Comparison of ENCODE assay signal across 11 cellular contexts in the genomic region with DNA sequence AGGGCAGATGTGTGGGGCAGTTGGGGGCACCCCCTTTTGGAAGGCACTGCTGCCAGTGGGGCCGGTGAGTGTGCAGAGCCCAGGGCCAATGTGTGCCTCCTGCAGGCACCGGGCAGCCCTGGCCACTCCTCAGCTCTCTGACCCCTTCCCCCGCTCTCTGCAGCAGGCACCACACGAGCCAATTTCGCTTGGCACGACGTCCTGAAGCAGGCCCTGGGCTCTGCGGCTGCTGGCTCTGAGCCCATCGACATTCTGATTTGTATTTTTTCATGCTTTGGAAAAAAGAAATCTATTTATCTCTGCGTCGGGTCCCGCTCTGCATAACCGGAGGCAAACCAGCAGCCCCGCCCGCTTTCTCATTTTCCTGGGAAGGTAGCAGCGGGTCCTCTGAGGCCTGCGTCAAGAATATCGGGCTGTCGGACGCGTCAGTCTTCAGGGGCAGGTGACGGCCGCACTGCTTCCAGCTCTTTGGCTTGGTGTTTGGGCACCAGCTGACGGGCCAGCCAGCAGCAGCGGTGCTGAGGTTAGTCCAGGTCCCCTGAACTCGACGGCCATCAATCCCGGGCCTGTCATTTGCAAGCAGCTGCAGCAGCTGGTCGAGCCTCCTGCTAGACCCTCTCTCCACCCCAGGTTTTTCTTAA.
DNase-seq lines count a peak whose midpoint lies in the region; ATAC-seq, FAIRE-seq and TF ChIP-seq lines count a peak whose summit lies in the region.
"Had no signal": no experiment of that assay in that cellular context is flagged by ENCODE, and none has a peak within 500 bp of the region (broad histone marks: within the 10 kb centered on the region; RNA-seq: fewer than 3 reads in every experiment).

No MANE protein-coding gene starts in this region.

- no peak for TF ChIP-seq RAD21 in liver (IDR thresholded peaks at IDR 0.05)
- TF ChIP-seq RAD21 in HepG2 (CRISPR knock-in tag; IDR thresholded peaks at IDR 0.05), result no peak

- H3K36me3 Mint-ChIP-seq in naive thymus-derived CD8-positive, alpha-beta T cell, result peaks cover 24 to 33% (median 24%) of the 10 kb centered on the region in 3 donors

- H3K79me2 ChIP-seq in HepG2 (ENCODE audit: insufficient read depth, low read length), result no peaks in the 10 kb centered on the region

- WGBS in liver, result 45% methylated on average over 29 of the region's 29 CpGs
- WGBS in HepG2 (ENCODE audit: low lambda C conversion rate), result 97% methylated on average over 26 of the region's 29 CpGs
- WGBS in esophagus muscularis mucosa, result 30% methylated on average over 27 of the region's 29 CpGs

- H3K36me3 ChIP-seq in liver (ENCODE audit: control insufficient read depth in 4 of 4, insufficient read depth in 3 of 4, low read depth in 1 of 4, low read length in 3 of 4) (peaks cover 4 to 30% (median 19%) of the 10 kb centered on the region in 4 donors), HepG2 (replicated peaks in 1 of 2; ENCODE audit: control insufficient read depth in 1 of 2, insufficient read depth in 2 of 2, low read length in 2 of 2) (peaks cover 12 to 30% of the 10 kb centered on the region in 2 experiments), esophagus muscularis mucosa (peaks cover 7 to 51% (median 44%) of the 10 kb centered on the region in 4 donors)

- H3K9ac ChIP-seq in liver (ENCODE audit: low read depth in 1 of 2, low read length in 2 of 2) (no peak overlapping the region), HepG2 (ENCODE audit: insufficient read depth, low read depth, low read length) (no peak overlapping the region)

- TF ChIP-seq CTCF in liver (IDR thresholded peaks at IDR 0.05; ENCODE audit: low read depth, low read length, missing input control) (no peak), HepG2 (CRISPR knock-in tag; IDR thresholded peaks at IDR 0.05) (no peak), esophagus muscularis mucosa (IDR thresholded peaks at IDR 0.05) (no peak)

- no TSS peak for BruUV-seq in HepG2 (replicated peaks; lab: Mats Ljungman, UMichigan)

- H3K27me3 Mint-ChIP-seq in naive thymus-derived CD8-positive, alpha-beta T cell, result no peaks in the 10 kb centered on the region
- H3K27me3 Mint-ChIP-seq: T-helper 17 cell had no signal

- peaks cover 0 to 5% (median 1%) of the 10 kb centered on the region in 4 donors for H3K4me1 Mint-ChIP-seq in naive thymus-derived CD8-positive, alpha-beta T cell

- TF ChIP-seq POLR2A in HepG2 (IDR thresholded peaks at IDR 0.05; ENCODE audit: insufficient read depth in 1 of 2, low read depth in 2 of 2, low read length in 2 of 2), result no peak
- TF ChIP-seq POLR2A in esophagus muscularis mucosa (IDR thresholded peaks at IDR 0.05; ENCODE audit: low read depth), result no peak

- peaks cover 4 to 36% (median 27%) of the 10 kb centered on the region in 4 donors for H3K4me1 ChIP-seq in liver (ENCODE audit: control insufficient read depth in 4 of 4, insufficient read depth in 4 of 4, low read length in 3 of 4)
- peaks cover 22% of the 10 kb centered on the region for H3K4me1 ChIP-seq in HepG2 (ENCODE audit: insufficient read depth, low read length)
- peaks cover 30 to 42% (median 36%) of the 10 kb centered on the region in 4 donors for H3K4me1 ChIP-seq in esophagus muscularis mucosa

- no peak for FAIRE-seq in HepG2 (lab: Jason Lieb, UNC)

- H2AFZ ChIP-seq in HepG2 (ENCODE audit: low read length), result no peak overlapping the region

- H3K9me3 Mint-ChIP-seq in naive thymus-derived CD8-positive, alpha-beta T cell, result peaks cover 0 to 23% (median 11%) of the 10 kb centered on the region in 9 donors

- intact Hi-C loops in HepG2 (cut with micrococcal nuclease; ENCODE audit: unreplicated experiment), result no loop called here
- intact Hi-C loops in esophagus muscularis mucosa (cut with DNase I), result no loop called here

- H3K9me3 ChIP-seq in liver (ENCODE audit: control insufficient read depth in 4 of 4, low read length in 3 of 4) (peaks cover 1 to 22% (median 14%) of the 10 kb centered on the region in 4 donors), HepG2 (ENCODE audit: low read length) (peaks cover 22% of the 10 kb centered on the region), esophagus muscularis mucosa (peaks cover 0 to 23% (median 18%) of the 10 kb centered on the region in 4 donors)

- in situ Hi-C loops in HepG2 (cut with HindIII; ENCODE audit: extremely low pct_ligation_motif_present, low pct_unique_long_range_greater_than_20kb), result no loop called here

- H3K27me3 ChIP-seq in liver (ENCODE audit: control insufficient read depth in 4 of 4, insufficient read depth in 4 of 4, low read length in 3 of 4) (no peaks in the 10 kb centered on the region), HepG2 (ENCODE audit: control insufficient read depth in 1 of 2, insufficient read depth in 2 of 2, low read length in 2 of 2) (no peaks in the 10 kb centered on the region; a peak in 1 of 5 replicates), esophagus muscularis mucosa (no peaks in the 10 kb centered on the region)

- H3K27ac ChIP-seq in liver (ENCODE audit: low read depth in 1 of 2, low read length in 2 of 2) (peak overlapping the region; percentile 2 to 69), HepG2 (ENCODE audit: extremely low read length, insufficient read depth, low read length) (no peak overlapping the region), esophagus muscularis mucosa (replicated peaks in 1 of 4) (peak overlapping the region; percentile 5 to 69 (median 40))

- H3K4me3 Mint-ChIP-seq in naive thymus-derived CD8-positive, alpha-beta T cell, result no peak overlapping the region
- H3K4me3 Mint-ChIP-seq: T-helper 17 cell had no signal

- TF ChIP-seq EP300 in HepG2 (IDR thresholded peaks at IDR 0.05; ENCODE audit: low read depth in 2 of 2, low read length in 2 of 2) (no peak), HepG2 (CRISPR knock-in tag; IDR thresholded peaks at IDR 0.05; ENCODE audit: borderline replicate concordance) (no peak), esophagus muscularis mucosa (IDR thresholded peaks at IDR 0.05) (no peak)

- H3K4me2 ChIP-seq in HepG2 (ENCODE audit: low read depth, low read length), result no peak overlapping the region

- ATAC-seq in HepG2, result no peak
- ATAC-seq in GM19035 (IDR thresholded peaks at IDR 0.05; ENCODE audit: unreplicated experiment), result no peak
- no peak for ATAC-seq in naive thymus-derived CD8-positive, alpha-beta T cell
- ATAC-seq: T-helper 17 cell had no signal

- no peak overlapping the region for H3K27ac Mint-ChIP-seq in naive thymus-derived CD8-positive, alpha-beta T cell
- H3K27ac Mint-ChIP-seq: T-helper 17 cell had no signal

- CTCF ChIA-PET in HepG2 (lab: Yijun Ruan, JAX; ENCODE audit: low intra/inter-chr PET ratio, low total read pairs), result no interaction called here

- H3K4me3 ChIP-seq in liver (ENCODE audit: low read depth in 1 of 3, low read length in 3 of 3) (no peak overlapping the region), HepG2 (replicated peaks in 1 of 3; ENCODE audit: insufficient read depth in 1 of 3, low read depth in 2 of 3, low read length in 3 of 3) (no peak overlapping the region), esophagus muscularis mucosa (peak overlapping the region in 2 of 4 donors; percentile 10 to 12)

- H4K20me1 ChIP-seq in HepG2 (ENCODE audit: insufficient read depth, low read length), result peaks cover 4% of the 10 kb centered on the region; the same call in 1 of the 2 replicates

- POLR2A ChIA-PET in HepG2 (lab: Yijun Ruan, JAX), result no interaction called here
- POLR2A ChIA-PET in naive thymus-derived CD8-positive, alpha-beta T cell (lab: Charles Lee), result no interaction called here

- DNase-seq in HepG2 (ENCODE audit: low spot score) (no peak), esophagus muscularis mucosa (ENCODE audit: extremely low spot score) (no peak), myocyte (ENCODE audit: low read depth) (peak; percentile 23), HuH-7 (ENCODE audit: low spot score) (no peak)
- no peak for DNase-seq in activated effector memory CD4-positive, alpha-beta T cell treated with anti-CD3 and anti-CD28 coated beads, Interleukin-2, amount 50 U/mL, for 16 hours
- DNase-seq in naive thymus-derived CD8-positive, alpha-beta T cell, result no peak
- DNase-seq: activated gamma-delta T cell treated with Interleukin-2 at 50 U/mL for 16 hours, NCI-H187, T-helper 17 cell had no signal

TF ChIP-seq in liver, 16 proteins besides CTCF, POLR2A, EP300 and RAD21 (continues in another document):
- no peak for TF ChIP-seq YY1 (IDR thresholded peaks at IDR 0.05)

TF ChIP-seq in HepG2, 621 proteins besides CTCF, POLR2A, EP300 and RAD21:
- no peak for TF ChIP-seq GMEB1 (CRISPR knock-in tag; IDR thresholded peaks at IDR 0.05; ENCODE audit: borderline replicate concordance)
- no peak for TF ChIP-seq FOXA3 (CRISPR knock-in tag; IDR thresholded peaks at IDR 0.05)
TF ChIP-seq in HepG2: peak in this region for 0.
